In genomic region chr15:47300596-47300995, GRCh38 we compare ENCODE assay signal across 20 cellular contexts.
"Had no signal": no experiment of that assay in that cellular context is flagged by ENCODE, and none has a peak within 500 bp of the region (broad histone marks: within the 10 kb centered on the region; RNA-seq: fewer than 3 reads in every experiment).

No MANE protein-coding gene starts in this region.

- H3K9me3 Mint-ChIP-seq: memory B cell; mesothelial cell of epicardium; stimulated activated naive CD8-positive, alpha-beta T cell treated with anti-CD3 and anti-CD28 coated beads, Interleukin-15, amount 100 ng/mL, for 72 hours had no signal

- H3K4me3 ChIP-seq: esophagus squamous epithelium, gastroesophageal sphincter, left lung, lower lobe of right lung, skin epidermis, testis, transverse colon had no signal

- H3K36me3 Mint-ChIP-seq: memory B cell; mesothelial cell of epicardium; natural killer cell treated with Interleukin-12 subunit alpha and Interleukin-12 subunit beta and Interleukin-15 and Interleukin-18, amount 100 ng/mL, for 72 hours; stimulated activated naive B cell treated with anti-CD40 and anti-IgM and Interleukin-4, amounts not matched to agents 10 μg/mL and 1 μg/mL and 100 μg/mL, for 72 hours had no signal

- H3K4me1 ChIP-seq: esophagus squamous epithelium, left lung, lower lobe of right lung, parathyroid adenoma, testis, transverse colon had no signal

- DNase-seq: effector memory CD8-positive, alpha-beta T cell; esophagus squamous epithelium; foreskin fibroblast; immature natural killer cell; left lung; lower lobe of right lung; stimulated activated CD4-positive, alpha-beta T cell treated with anti-CD3 and anti-CD28 coated beads, Interleukin-2, amount 100 ng/mL, for 24 hours; stimulated activated CD4-positive, alpha-beta T cell treated with anti-CD3 and anti-CD28 coated beads, Interleukin-4, amount 100 ng/mL, for 4 hours; stimulated activated naive B cell treated with anti-CD40 and anti-IgM and Interleukin-4, amounts not matched to agents 10 μg/mL and 1 μg/mL and 100 μg/mL, for 72 hours; stimulated activated naive CD8-positive, alpha-beta T cell treated with anti-CD3 and anti-CD28 coated beads, Interleukin-15, amount 100 ng/mL, for 72 hours; testis; transverse colon had no signal

- H3K27ac ChIP-seq: esophagus squamous epithelium, gastroesophageal sphincter, left lung, lower lobe of right lung, parathyroid adenoma, skin epidermis, testis, transverse colon had no signal

- ATAC-seq: effector memory CD8-positive, alpha-beta T cell; gastroesophageal sphincter; left lung; lower lobe of right lung; natural killer cell treated with Interleukin-12 subunit alpha and Interleukin-12 subunit beta and Interleukin-15 and Interleukin-18, amount 100 ng/mL, for 72 hours; sciatic nerve; stimulated activated naive B cell treated with anti-CD40 and anti-IgM and Interleukin-4, amounts not matched to agents 10 μg/mL and 1 μg/mL and 100 μg/mL, for 72 hours; stimulated activated naive CD8-positive, alpha-beta T cell treated with anti-CD3 and anti-CD28 coated beads, Interleukin-15, amount 100 ng/mL, for 72 hours had no signal

- H3K36me3 ChIP-seq: esophagus squamous epithelium, gastroesophageal sphincter, left lung, lower lobe of right lung, transverse colon had no signal

- H3K27ac Mint-ChIP-seq: dendritic cell treated with granulocyte-macrophage colony-stimulating factor and Interleukin-4, amounts not matched to agents 40 ng/mL and 50 ng/mL, for 4 days; effector memory CD8-positive, alpha-beta T cell; immature natural killer cell; memory B cell; natural killer cell treated with Interleukin-12 subunit alpha and Interleukin-12 subunit beta and Interleukin-15 and Interleukin-18, amount 100 ng/mL, for 72 hours; stimulated activated naive B cell treated with anti-CD40 and anti-IgM and Interleukin-4, amounts not matched to agents 10 μg/mL and 1 μg/mL and 100 μg/mL, for 72 hours; stimulated activated naive CD8-positive, alpha-beta T cell treated with anti-CD3 and anti-CD28 coated beads, Interleukin-15, amount 100 ng/mL, for 72 hours had no signal

- H3K4me3 Mint-ChIP-seq: dendritic cell treated with granulocyte-macrophage colony-stimulating factor and Interleukin-4, amounts not matched to agents 40 ng/mL and 50 ng/mL, for 4 days; effector memory CD8-positive, alpha-beta T cell; immature natural killer cell; memory B cell; mesothelial cell of epicardium; natural killer cell treated with Interleukin-12 subunit alpha and Interleukin-12 subunit beta and Interleukin-15 and Interleukin-18, amount 100 ng/mL, for 72 hours; stimulated activated naive B cell treated with anti-CD40 and anti-IgM and Interleukin-4, amounts not matched to agents 10 μg/mL and 1 μg/mL and 100 μg/mL, for 72 hours; stimulated activated naive CD8-positive, alpha-beta T cell treated with anti-CD3 and anti-CD28 coated beads, Interleukin-15, amount 100 ng/mL, for 72 hours had no signal

- H3K27me3 ChIP-seq: esophagus squamous epithelium, gastroesophageal sphincter, left lung, testis, transverse colon had no signal

- H3K27me3 Mint-ChIP-seq: dendritic cell treated with granulocyte-macrophage colony-stimulating factor and Interleukin-4, amounts not matched to agents 40 ng/mL and 50 ng/mL, for 4 days; effector memory CD8-positive, alpha-beta T cell; memory B cell; natural killer cell treated with Interleukin-12 subunit alpha and Interleukin-12 subunit beta and Interleukin-15 and Interleukin-18, amount 100 ng/mL, for 72 hours; stimulated activated naive B cell treated with anti-CD40 and anti-IgM and Interleukin-4, amounts not matched to agents 10 μg/mL and 1 μg/mL and 100 μg/mL, for 72 hours; stimulated activated naive CD8-positive, alpha-beta T cell treated with anti-CD3 and anti-CD28 coated beads, Interleukin-15, amount 100 ng/mL, for 72 hours had no signal

- H3K4me1 Mint-ChIP-seq: immature natural killer cell; memory B cell; stimulated activated naive B cell treated with anti-CD40 and anti-IgM and Interleukin-4, amounts not matched to agents 10 μg/mL and 1 μg/mL and 100 μg/mL, for 72 hours; stimulated activated naive CD8-positive, alpha-beta T cell treated with anti-CD3 and anti-CD28 coated beads, Interleukin-15, amount 100 ng/mL, for 72 hours had no signal

- H3K9me3 ChIP-seq: esophagus squamous epithelium, gastroesophageal sphincter, left lung, lower lobe of right lung, testis, transverse colon had no signal
